Comparison of ENCODE assay signal across 11 cellular contexts in genomic region chr3:128407247-128407646, GRCh38. TPM values are rescaled to one million over a fixed set of nuclear protein-coding genes. Genes with fewer than 3 reads are reported as not detected.
"Had no signal": no experiment of that assay in that cellular context is flagged by ENCODE, and none has a peak within 500 bp of the region (broad histone marks: within the 10 kb centered on the region; RNA-seq: fewer than 3 reads in every experiment).

No MANE protein-coding gene starts in this region.

- DNase-seq: H7, KBM-7 had no signal

- H3K4me1 ChIP-seq: HAP-1 had no signal

- H3K27ac ChIP-seq: HL-60, KMS-11 had no signal

- H3K36me3 ChIP-seq: HAP-1 had no signal

- H3K4me3 Mint-ChIP-seq: GM23338, IgD-negative memory B cell had no signal

- H3K4me2 ChIP-seq: GM23338, KMS-11 had no signal

- H3K27me3 Mint-ChIP-seq: IgD-negative memory B cell had no signal

- H3K9me3 ChIP-seq: HAP-1 had no signal

- H2AFZ ChIP-seq: GM23338 had no signal

- H3K9me3 Mint-ChIP-seq: GM23338, IgD-negative memory B cell had no signal

- FAIRE-seq: HepG2 had no signal

- H3K4me1 Mint-ChIP-seq: IgD-negative memory B cell had no signal

- H3K4me3 ChIP-seq: GM23338, HAP-1 had no signal

- ATAC-seq: GM23338, HCT116, HepG2 had no signal

- H3K27ac Mint-ChIP-seq: GM23338, IgD-negative memory B cell had no signal

- H3K9ac ChIP-seq: KMS-11 had no signal

RNA-seq across cellular contexts. Expression of gene DNAJB8, which starts 59.4 kb away (rescaled TPM):
- total RNA-seq: GM23338, H4, H7, HepG2, HT1080 had no signal
- polyA plus RNA-seq: GM23338, HepG2, IgD-negative memory B cell had no signal
